In the genomic region with DNA sequence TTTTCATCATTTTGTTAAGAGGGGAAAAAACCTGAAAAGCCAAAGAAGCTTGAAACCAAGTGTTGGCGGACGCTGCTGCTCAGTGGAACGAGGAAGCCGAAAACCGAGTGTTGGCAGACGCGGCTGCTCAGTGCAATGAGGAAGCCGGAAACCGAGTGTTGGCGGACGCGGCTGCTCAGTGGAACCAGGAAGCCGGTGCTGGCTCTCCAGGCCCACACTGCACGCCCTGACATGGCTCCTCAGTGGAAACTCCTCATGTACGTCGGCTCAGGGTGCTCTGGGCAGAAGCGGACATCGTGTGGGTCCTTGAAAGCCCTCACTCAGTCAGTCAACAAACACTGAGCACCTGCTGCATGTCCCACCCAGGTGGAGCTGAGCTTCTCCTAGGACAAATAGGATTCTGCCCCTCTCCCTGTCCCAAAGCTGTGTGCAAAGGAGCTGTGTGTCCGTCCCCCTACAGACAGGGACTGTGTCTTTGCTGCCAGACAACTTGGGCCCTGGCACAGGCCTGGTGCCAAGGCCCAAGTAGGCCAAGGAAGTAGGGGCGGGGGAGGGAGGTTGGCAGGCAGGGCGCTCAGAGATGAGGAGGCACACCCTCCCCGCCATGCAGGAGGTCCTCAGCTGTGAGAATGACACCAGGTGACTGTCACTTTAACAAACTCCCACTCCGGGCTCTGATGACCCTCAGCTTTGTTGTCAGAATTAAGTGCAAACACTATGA, we compare ENCODE assay signal across 14 cellular contexts.
A peak's percentile ranks its signal among the peaks of the same experiment; 100 is the strongest.
DNase-seq lines count a peak whose midpoint lies in the region; ATAC-seq, FAIRE-seq and TF ChIP-seq lines count a peak whose summit lies in the region.
"Had no signal": no experiment of that assay in that cellular context is flagged by ENCODE, and none has a peak within 500 bp of the region (broad histone marks: within the 10 kb centered on the region; RNA-seq: fewer than 3 reads in every experiment).

No MANE protein-coding gene starts in this region.

- POLR2A ChIA-PET in HEK293T (lab: Yijun Ruan, JAX) = no interaction called here

- no peak for DNase-seq in activated CD4-positive, CD25-positive, alpha-beta regulatory T cell treated with anti-CD3 and anti-CD28 coated beads, Interleukin-2, amount 50 U/mL, for 72 hours
- DNase-seq in NCI-H510A (lab: John Stamatoyannopoulos, UW) = peak; percentile 65
- DNase-seq in anterior cingulate cortex (lab: John Stamatoyannopoulos, UW) = peak in 38 of 58 donors; percentile 12 to 60 (median 28)
- peak; percentile 26 for DNase-seq in stimulated activated CD4-positive, alpha-beta T cell treated with anti-CD3 and anti-CD28 coated beads, Interleukin-15, amount 100 ng/mL, for 24 hours
- no peak for DNase-seq in HTR-8/SVneo (ENCODE audit: insufficient read length, low spot score)
- DNase-seq in NOMO-1 treated with dmso at 0.1 percent for 144 hours (lab: John Stamatoyannopoulos, UW; ENCODE audit: unreplicated experiment) = no peak
- no peak for DNase-seq in HEK293T (ENCODE audit: extremely low spot score)
- DNase-seq: activated CD4-positive, CD25-positive, alpha-beta regulatory T cell; aorta; DMS79 treated with DMSO at 0.1 percent for 48 hours; NCI-H446 treated with DMSO at 0.1 percent for 48 hours; ovary; SIG-M5 had no signal

- CTCF ChIA-PET in HEK293T (lab: Yijun Ruan, JAX) = interaction anchor here (1.1 kb wide), 1 partner anchor 110 kb away, joined by 3 read pairs; no protein-coding TSS in a partner anchor

- no peak for FAIRE-seq in HTR-8/SVneo (lab: Jason Lieb, UNC)

- ATAC-seq in activated CD4-positive, CD25-positive, alpha-beta regulatory T cell treated with anti-CD3 and anti-CD28 coated beads, Interleukin-2, amount 50 U/mL, for 24 hours = peak; percentile 60 to 71

TF ChIP-seq in HEK293T, 16 proteins besides CTCF, POLR2A, EP300 and RAD21:
- no peak for TF ChIP-seq CTBP1 (IDR thresholded peaks at IDR 0.05; ENCODE audit: borderline replicate concordance)
- TF ChIP-seq ZNF384 (IDR thresholded peaks at IDR 0.05) = no peak
- no peak for TF ChIP-seq HDGF (IDR thresholded peaks at IDR 0.05; ENCODE audit: borderline replicate concordance)
- TF ChIP-seq BHLHE40 (IDR thresholded peaks at IDR 0.05; ENCODE audit: borderline replicate concordance) = no peak
- TF ChIP-seq ARNT (IDR thresholded peaks at IDR 0.05) = no peak
- TF ChIP-seq, protein P1, sequence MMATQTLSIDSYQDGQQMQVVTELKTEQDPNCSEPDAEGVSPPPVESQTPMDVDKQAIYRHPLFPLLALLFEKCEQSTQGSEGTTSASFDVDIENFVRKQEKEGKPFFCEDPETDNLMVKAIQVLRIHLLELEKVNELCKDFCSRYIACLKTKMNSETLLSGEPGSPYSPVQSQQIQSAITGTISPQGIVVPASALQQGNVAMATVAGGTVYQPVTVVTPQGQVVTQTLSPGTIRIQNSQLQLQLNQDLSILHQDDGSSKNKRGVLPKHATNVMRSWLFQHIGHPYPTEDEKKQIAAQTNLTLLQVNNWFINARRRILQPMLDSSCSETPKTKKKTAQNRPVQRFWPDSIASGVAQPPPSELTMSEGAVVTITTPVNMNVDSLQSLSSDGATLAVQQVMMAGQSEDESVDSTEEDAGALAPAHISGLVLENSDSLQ (IDR thresholded peaks at IDR 0.05) = no peak
- TF ChIP-seq ELF4 (IDR thresholded peaks at IDR 0.05) = no peak
- no peak for TF ChIP-seq FOXA1 (IDR thresholded peaks at IDR 0.05)
- TF ChIP-seq SP1 (IDR thresholded peaks at IDR 0.05) = no peak
- TF ChIP-seq TARDBP (IDR thresholded peaks at IDR 0.05) = no peak
- TF ChIP-seq FOXM1 (IDR thresholded peaks at IDR 0.05; ENCODE audit: borderline replicate concordance) = no peak
- TF ChIP-seq L3MBTL2 (conservative IDR thresholded peaks at IDR 0.05) = no peak

Comparison
In these comparisons a context has a peak if more than half of its experiments do, and no peak if none do; other contexts are left out.
1. DNase-seq: peak in NCI-H510A (single experiment), anterior cingulate cortex (38 of 58) and stimulated activated CD4-positive, alpha-beta T cell treated with anti-CD3 and anti-CD28 coated beads, Interleukin-15, amount 100 ng/mL, for 24 hours (single experiment); none in activated CD4-positive, CD25-positive, alpha-beta regulatory T cell treated with anti-CD3 and anti-CD28 coated beads, Interleukin-2, amount 50 U/mL, for 72 hours (single experiment), HTR-8/SVneo (single experiment), NOMO-1 treated with dmso at 0.1 percent for 144 hours (single experiment) and HEK293T (single experiment).